ENCODE assay signal across 15 cellular contexts in genomic region chr2:159637988-159638501, GRCh38. TPM values are rescaled to one million over a fixed set of nuclear protein-coding genes. Genes with fewer than 3 reads are reported as not detected.
DNase-seq lines count a peak whose midpoint lies in the region; ATAC-seq and TF ChIP-seq lines count a peak whose summit lies in the region.
"Had no signal": no experiment of that assay in that cellular context is flagged by ENCODE, and none has a peak within 500 bp of the region (broad histone marks: within the 10 kb centered on the region; RNA-seq: fewer than 3 reads in every experiment).

No MANE protein-coding gene starts in this region.

- no peaks in the 10 kb centered on the region for H3K27me3 ChIP-seq in kidney epithelial cell (ENCODE audit: control insufficient read depth, insufficient read depth, low read length)
- no peaks in the 10 kb centered on the region for H3K27me3 ChIP-seq in uterus

- H3K36me3 ChIP-seq in kidney epithelial cell (ENCODE audit: control insufficient read depth, insufficient read depth, low read length) (no peaks in the 10 kb centered on the region), uterus (no peaks in the 10 kb centered on the region)

- peak; percentile 76 for DNase-seq in AG10803 (ENCODE audit: low read depth)
- peak; percentile 55 for DNase-seq in HS-5 (ENCODE audit: low read depth)
- peak; percentile 91 for DNase-seq in astrocyte of the hippocampus (ENCODE audit: low read depth, low spot score)
- peak; percentile 75 for DNase-seq in kidney epithelial cell (ENCODE audit: low read depth)
- DNase-seq in uterus, result no peak
- no peak for DNase-seq in T-helper 9 cell
- no peak for DNase-seq in NCI-H2171 (lab: John Stamatoyannopoulos, UW)
- DNase-seq: activated naive CD8-positive, alpha-beta T cell treated with anti-CD3 and anti-CD28 coated beads, Interleukin-2, amount 50 U/mL, for 24 hours; effector CD4-positive, alpha-beta T cell; GF-D8; NCI-H524; posterior cingulate gyrus; stimulated activated CD4-positive, alpha-beta T cell treated with anti-CD3 and anti-CD28 coated beads, Interleukin-4, amount 100 ng/mL, for 1 hour; stimulated activated naive CD8-positive, alpha-beta T cell treated with anti-CD3 and anti-CD28 coated beads, Interleukin-15, Interleukin-2, amounts not matched to agents 100 U/mL and 50 U/mL, for 24 hours had no signal

- H3K9me3 ChIP-seq in uterus, result peaks cover 0 to 6% of the 10 kb centered on the region in 2 donors

- intact Hi-C loops in uterus (cut with DNase I; ENCODE audit: low total_unique reads), result no loop called here

- TF ChIP-seq CTCF in AG10803 (conservative IDR thresholded peaks at IDR 0.05; ENCODE audit: low read length) (no peak), kidney epithelial cell (IDR thresholded peaks at IDR 0.05; ENCODE audit: insufficient read depth, low read length, poor library complexity, severe bottlenecking) (no peak), uterus (IDR thresholded peaks at IDR 0.05) (no peak)

- no peak for TF ChIP-seq POLR2A in uterus (IDR thresholded peaks at IDR 0.05)

- H3K4me3 ChIP-seq in AG10803 (ENCODE audit: low read length) (no peak overlapping the region), kidney epithelial cell (ENCODE audit: low read depth, low read length) (no peak overlapping the region), uterus (no peak overlapping the region)

- H3K4me1 ChIP-seq in uterus, result no peaks in the 10 kb centered on the region

- no peak overlapping the region for H3K27ac ChIP-seq in uterus

- no peak for ATAC-seq in GM18867 (IDR thresholded peaks at IDR 0.05; ENCODE audit: unreplicated experiment)
- ATAC-seq: activated naive CD8-positive, alpha-beta T cell treated with anti-CD3 and anti-CD28 coated beads, Interleukin-2, amount 50 U/mL, for 24 hours; stimulated activated naive CD8-positive, alpha-beta T cell treated with anti-CD3 and anti-CD28 coated beads, Interleukin-15, Interleukin-2, amounts not matched to agents 100 U/mL and 50 U/mL, for 24 hours had no signal

RNA-seq across cellular contexts. Expression of gene BAZ2B, which starts 21.7 kb away (rescaled TPM):
- total RNA-seq in kidney epithelial cell (41.9 and 45.0 TPM in 2 replicates), uterus (100 to 1,000 TPM in 3 of 4 donors, 10 to 100 TPM in 1; 94.5 to 237 (median 145) TPM)

Comparison
In these comparisons a context has a peak if more than half of its experiments do, and no peak if none do; other contexts are left out.
1. DNase-seq: peak in AG10803 (single experiment), HS-5 (single experiment), astrocyte of the hippocampus (single experiment) and kidney epithelial cell (single experiment); none in uterus (0 of 2), T-helper 9 cell (single experiment) and NCI-H2171 (single experiment).